In genomic region chr13:100520936-100521765, GRCh38 we compare ENCODE assay signal across 12 cellular contexts.
A peak's percentile ranks its signal among the peaks of the same experiment; 100 is the strongest.
DNase-seq lines count a peak whose midpoint lies in the region; ATAC-seq and TF ChIP-seq lines count a peak whose summit lies in the region.
"Had no signal": no experiment of that assay in that cellular context is flagged by ENCODE, and none has a peak within 500 bp of the region (broad histone marks: within the 10 kb centered on the region; RNA-seq: fewer than 3 reads in every experiment).

No MANE protein-coding gene starts in this region.

- CTCF ChIA-PET in CD4-positive, alpha-beta memory T cell (lab: Charles Lee; ENCODE audit: partially characterized antibody): interaction anchor here (1.1 kb wide), 1 partner anchor 605 kb away, joined by 3 read pairs; no protein-coding TSS in a partner anchor
- CTCF ChIA-PET in naive thymus-derived CD4-positive, alpha-beta T cell (lab: Charles Lee): interaction anchor here (2.1 kb wide), 1 partner anchor 22 kb away, joined by 6 read pairs; no protein-coding TSS in a partner anchor

- H3K9me3 Mint-ChIP-seq in CD4-positive, alpha-beta memory T cell: no peaks in the 10 kb centered on the region
- H3K9me3 Mint-ChIP-seq in brain: peaks cover 0 to 2% (median 0%) of the 10 kb centered on the region in 5 experiments
- H3K9me3 Mint-ChIP-seq in naive thymus-derived CD4-positive, alpha-beta T cell: no peaks in the 10 kb centered on the region

- H3K9me3 ChIP-seq in CD4-positive, alpha-beta memory T cell (ENCODE audit: control insufficient read depth in 1 of 2, low read length in 2 of 2): no peaks in the 10 kb centered on the region
- H3K9me3 ChIP-seq in HUES6 (ENCODE audit: control insufficient read depth, insufficient read depth, low read depth, low read length) (no peaks in the 10 kb centered on the region), uterus (no peaks in the 10 kb centered on the region)
- H3K9me3 ChIP-seq in naive thymus-derived CD4-positive, alpha-beta T cell (ENCODE audit: control insufficient read depth in 2 of 3, low read length in 3 of 3): no peaks in the 10 kb centered on the region

- no peak for DNase-seq in CD4-positive, alpha-beta memory T cell
- DNase-seq in naive thymus-derived CD4-positive, alpha-beta T cell: no peak
- DNase-seq in DMS53 (lab: John Stamatoyannopoulos, UW) (no peak), hippocampal formation (lab: John Stamatoyannopoulos, UW) (no peak), uterus (no peak)
- DNase-seq: left colon; stimulated activated naive CD4-positive, alpha-beta T cell treated with Interleukin-2 at 50 U/mL for 16 hours had no signal

- H3K4me1 Mint-ChIP-seq in CD4-positive, alpha-beta memory T cell: peaks cover 17 to 34% (median 20%) of the 10 kb centered on the region in 4 donors
- peaks cover 39% of the 10 kb centered on the region for H3K4me1 Mint-ChIP-seq in brain
- H3K4me1 Mint-ChIP-seq in naive thymus-derived CD4-positive, alpha-beta T cell: peaks cover 1 to 21% (median 9%) of the 10 kb centered on the region in 7 donors

- no peak for ATAC-seq in naive thymus-derived CD4-positive, alpha-beta T cell
- ATAC-seq in HG03159 (IDR thresholded peaks at IDR 0.05; ENCODE audit: unreplicated experiment): no peak
- ATAC-seq: K562, left colon had no signal

- H3K27ac Mint-ChIP-seq in CD4-positive, alpha-beta memory T cell: peak overlapping the region in 5 of 7 donors; percentile 13 to 82 (median 65)
- peak overlapping the region in 4 of 5 experiments; percentile 21 to 68 (median 56) for H3K27ac Mint-ChIP-seq in brain
- peak overlapping the region in 3 of 9 donors; percentile 23 to 72 (median 71) for H3K27ac Mint-ChIP-seq in naive thymus-derived CD4-positive, alpha-beta T cell

- H3K36me3 ChIP-seq in CD4-positive, alpha-beta memory T cell (ENCODE audit: insufficient read depth, low read length): no peaks in the 10 kb centered on the region
- H3K36me3 ChIP-seq in HUES6 (ENCODE audit: control insufficient read depth, insufficient read depth, low read length) (no peaks in the 10 kb centered on the region), uterus (no peaks in the 10 kb centered on the region)
- H3K36me3 ChIP-seq in naive thymus-derived CD4-positive, alpha-beta T cell (ENCODE audit: control insufficient read depth in 2 of 3, insufficient read depth in 3 of 3, low read length in 3 of 3): no peaks in the 10 kb centered on the region

- H3K4me3 Mint-ChIP-seq in CD4-positive, alpha-beta memory T cell: peak overlapping the region; percentile 63 to 85 (median 72)
- H3K4me3 Mint-ChIP-seq in brain: peak overlapping the region in 3 of 5 experiments; percentile 39 to 68 (median 58)
- H3K4me3 Mint-ChIP-seq in naive thymus-derived CD4-positive, alpha-beta T cell: peak overlapping the region; percentile 17 to 81 (median 73)

- H3K36me3 Mint-ChIP-seq in CD4-positive, alpha-beta memory T cell: peaks cover 2 to 4% of the 10 kb centered on the region in 2 donors
- peaks cover 4% of the 10 kb centered on the region for H3K36me3 Mint-ChIP-seq in brain
- peaks cover 0 to 8% (median 2%) of the 10 kb centered on the region in 5 donors for H3K36me3 Mint-ChIP-seq in naive thymus-derived CD4-positive, alpha-beta T cell

- intact Hi-C loops in CD4-positive, alpha-beta memory T cell (cut with micrococcal nuclease): no loop called here
- intact Hi-C loops in naive thymus-derived CD4-positive, alpha-beta T cell (cut with micrococcal nuclease): no loop called here
- intact Hi-C loops in uterus (cut with DNase I; ENCODE audit: low total_unique reads): no loop called here

- no peaks in the 10 kb centered on the region for H3K27me3 Mint-ChIP-seq in CD4-positive, alpha-beta memory T cell
- peaks cover 6% of the 10 kb centered on the region for H3K27me3 Mint-ChIP-seq in brain
- peaks cover 0 to 3% (median 0%) of the 10 kb centered on the region in 5 donors for H3K27me3 Mint-ChIP-seq in naive thymus-derived CD4-positive, alpha-beta T cell

- TF ChIP-seq POLR2A in uterus (IDR thresholded peaks at IDR 0.05): no peak

- peaks cover 35% of the 10 kb centered on the region for H3K4me1 ChIP-seq in CD4-positive, alpha-beta memory T cell (ENCODE audit: insufficient read depth, low read length)
- H3K4me1 ChIP-seq in HUES6 (ENCODE audit: control insufficient read depth, insufficient read depth, low read length): peaks cover 52% of the 10 kb centered on the region
- peaks cover 7% of the 10 kb centered on the region in 2 donors for H3K4me1 ChIP-seq in naive thymus-derived CD4-positive, alpha-beta T cell (ENCODE audit: control insufficient read depth in 2 of 2, insufficient read depth in 2 of 2, low read length in 2 of 2)
- no peaks in the 10 kb centered on the region for H3K4me1 ChIP-seq in uterus
- H3K4me1 ChIP-seq: parathyroid adenoma had no signal

- H3K27ac ChIP-seq in CD4-positive, alpha-beta memory T cell (ENCODE audit: low read depth, low read length): no peak overlapping the region
- peak overlapping the region; percentile 75; the same call in 1 of the 2 replicates for H3K27ac ChIP-seq in HUES6 (ENCODE audit: low read depth, low read length)
- H3K27ac ChIP-seq in naive thymus-derived CD4-positive, alpha-beta T cell (ENCODE audit: low read depth, low read length): no peak overlapping the region
- no peak overlapping the region for H3K27ac ChIP-seq in uterus
- H3K27ac ChIP-seq: parathyroid adenoma had no signal

- POLR2A ChIA-PET in CD4-positive, alpha-beta memory T cell (lab: Charles Lee; ENCODE audit: partially characterized antibody): no interaction called here
- POLR2A ChIA-PET in naive thymus-derived CD4-positive, alpha-beta T cell (lab: Charles Lee): no interaction called here

- H3K4me3 ChIP-seq in CD4-positive, alpha-beta memory T cell (ENCODE audit: low read length in 2 of 2): peak overlapping the region in 1 of 2 donors; percentile 3
- H3K4me3 ChIP-seq in HUES6 (ENCODE audit: low read depth, low read length) (no peak overlapping the region; the same call in 1 of the 2 replicates), uterus (no peak overlapping the region)
- H3K4me3 ChIP-seq in naive thymus-derived CD4-positive, alpha-beta T cell (ENCODE audit: low read length): peak overlapping the region; percentile 25
- H3K4me3 ChIP-seq: K562 had no signal

- no peaks in the 10 kb centered on the region for H3K27me3 ChIP-seq in CD4-positive, alpha-beta memory T cell (ENCODE audit: insufficient read depth, low read length)
- no peaks in the 10 kb centered on the region for H3K27me3 ChIP-seq in HUES6 (ENCODE audit: control insufficient read depth, insufficient read depth, low read length)
- no peaks in the 10 kb centered on the region for H3K27me3 ChIP-seq in naive thymus-derived CD4-positive, alpha-beta T cell (ENCODE audit: control insufficient read depth in 2 of 2, insufficient read depth in 2 of 2, low read length in 2 of 2)
- H3K27me3 ChIP-seq in uterus: no peaks in the 10 kb centered on the region

- peak overlapping the region; percentile 25 for H3K9ac ChIP-seq in HUES6 (ENCODE audit: low read length)
- H3K9ac ChIP-seq: parathyroid adenoma had no signal

- TF ChIP-seq CTCF in brain (conservative IDR thresholded peaks at IDR 0.05) (no peak), uterus (IDR thresholded peaks at IDR 0.05) (no peak)
